8 cellular contexts compared by ENCODE assay signal in the genomic region with DNA sequence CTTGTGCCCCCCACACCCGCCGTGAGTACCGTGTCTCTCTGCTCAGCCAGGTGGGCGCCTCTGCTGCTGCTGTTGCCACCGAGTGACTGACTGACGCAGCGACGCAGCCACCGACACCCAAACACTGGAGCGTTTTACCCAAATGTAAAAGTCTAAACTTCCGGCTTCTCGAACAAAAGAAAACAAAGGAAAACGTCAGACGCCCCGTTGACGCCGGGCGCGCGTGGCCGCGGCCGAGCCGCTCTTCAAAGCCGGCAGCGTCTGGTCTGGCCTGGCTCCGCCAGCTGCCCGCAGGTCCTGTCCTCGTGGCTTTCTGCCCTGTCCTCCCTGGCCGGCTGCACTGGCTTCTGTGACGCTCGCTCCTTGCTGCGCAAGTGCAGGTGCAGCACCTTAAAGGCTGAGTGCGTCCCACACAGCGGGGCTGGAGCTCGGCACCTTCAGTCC. TPM values are rescaled to one million over a fixed set of nuclear protein-coding genes. Genes with fewer than 3 reads are reported as not detected.
A peak's percentile ranks its signal among the peaks of the same experiment; 100 is the strongest.
DNase-seq lines count a peak whose midpoint lies in the region; ATAC-seq, FAIRE-seq and TF ChIP-seq lines count a peak whose summit lies in the region.

No MANE protein-coding gene starts in this region.

- H3K18ac ChIP-seq in H1 (ENCODE audit: extremely low read depth, low read length) = peak overlapping the region; percentile 48; the same call in 1 of the 2 replicates

- POLR2A ChIA-PET in activated CD4-positive, alpha-beta memory T cell treated with anti-CD3 and anti-CD28 coated beads for 36 hours (lab: Charles Lee) = no interaction called here
- POLR2A ChIA-PET in H1 (lab: Charles Lee; ENCODE audit: partially characterized antibody) = interaction anchor here (0.8 to 2.3 kb wide), 8 partner anchors 10 to 129 kb away, joined by 3 to 10 read pairs (median 4); no protein-coding TSS in a partner anchor

- peaks cover 9 to 46% (median 35%) of the 10 kb centered on the region in 4 experiments for H3K27me3 ChIP-seq in H1 (replicated peaks in 1 of 4; ENCODE audit: control insufficient read depth in 3 of 4, extremely low read depth in 1 of 4, insufficient read depth in 3 of 4, low read length in 3 of 4)

- peak overlapping the region; percentile 80 for H2BK12ac ChIP-seq in H1 (ENCODE audit: low read depth, low read length)

- no peak overlapping the region for H3K27ac ChIP-seq in H1 (ENCODE audit: low read depth, low read length)

- H3K56ac ChIP-seq in H1 (replicated peaks; ENCODE audit: insufficient read length, low read depth, low read length) = no peak overlapping the region

- peak overlapping the region; percentile 92 for H3K4me3 Mint-ChIP-seq in activated CD4-positive, alpha-beta memory T cell treated with anti-CD3 and anti-CD28 coated beads for 36 hours

- TF ChIP-seq POLR2A in H1 (IDR thresholded peaks at IDR 0.05; ENCODE audit: control extremely low read depth in 1 of 2, low read depth in 2 of 2, low read length in 2 of 2) = no peak; a peak in 1 of 3 replicates

- TF ChIP-seq CTCF in GM12865 (IDR thresholded peaks at IDR 0.05; ENCODE audit: insufficient read depth, low read depth, low read length, missing control alignments) (no peak), H1 (IDR thresholded peaks at IDR 0.05; ENCODE audit: control extremely low read depth in 1 of 3, insufficient read depth in 1 of 3, low read depth in 1 of 3, low read length in 3 of 3) (no peak), mucosa of descending colon (IDR thresholded peaks at IDR 0.05) (no peak)

- peaks cover 18% of the 10 kb centered on the region; the same call in 1 of the 2 replicates for H3K23me2 ChIP-seq in H1 (ENCODE audit: low read depth, low read length)

- H2BK20ac ChIP-seq in H1 (ENCODE audit: low read length) = no peak overlapping the region

- 7% methylated on average over 32 of the region's 36 CpGs; no CpG with 5 or more reads in 1 of the 2 experiments for WGBS in H1 (ENCODE audit: extremely low coverage in 1 of 2, insufficient coverage in 1 of 2, insufficient read length in 1 of 2, insufficient replicate concordance in 2 of 2, low coverage in 1 of 2, low lambda C conversion rate in 2 of 2, missing lambda C conversion rate in 1 of 2), 2 experiments

- CTCF ChIA-PET in activated CD4-positive, alpha-beta memory T cell treated with anti-CD3 and anti-CD28 coated beads for 36 hours (lab: Charles Lee) = interaction anchor here (1.1 to 1.6 kb wide), 2 partner anchors 41 to 259 kb away, joined by 3 read pairs; no protein-coding TSS in a partner anchor
- CTCF ChIA-PET in H1 (lab: Charles Lee; ENCODE audit: partially characterized antibody) = interaction anchor here (1.2 to 1.8 kb wide), 4 partner anchors 9 to 94 kb away, joined by 3 to 9 read pairs (median 4); no protein-coding TSS in a partner anchor

- H3K9me3 ChIP-seq in H1 (ENCODE audit: insufficient read depth in 2 of 2, low read depth in 1 of 2, low read length in 1 of 2) (no peaks in the 10 kb centered on the region), mucosa of descending colon (no peaks in the 10 kb centered on the region)

- no peak overlapping the region for H4K5ac ChIP-seq in H1 (ENCODE audit: insufficient read length, low read depth, low read length)

- H3K27me3 Mint-ChIP-seq in activated CD4-positive, alpha-beta memory T cell treated with anti-CD3 and anti-CD28 coated beads for 36 hours = no peaks in the 10 kb centered on the region

- no peak overlapping the region for H3K14ac ChIP-seq in H1 (ENCODE audit: insufficient read length)

- peak overlapping the region; percentile 88 for H2BK15ac ChIP-seq in H1 (ENCODE audit: low read length)

- peak overlapping the region; percentile 92 for H3K27ac Mint-ChIP-seq in activated CD4-positive, alpha-beta memory T cell treated with anti-CD3 and anti-CD28 coated beads for 36 hours

- intact Hi-C loops in activated CD4-positive, alpha-beta memory T cell treated with anti-CD3 and anti-CD28 coated beads for 36 hours (cut with micrococcal nuclease) = loop anchor here (2.0 to 10.0 kb wide), 3 partner anchors 41 to 255 kb away; partner anchors contain the start of gene CLPTM1L
- intact Hi-C loops in mucosa of descending colon (cut with DNase I, micrococcal nuclease) = loop anchor here in 1 of 2 donors (10.0 kb wide), 1 partner anchor 259 kb away; no protein-coding TSS in a partner anchor

- H3K23ac ChIP-seq in H1 (ENCODE audit: insufficient read length) = no peak overlapping the region

- peak overlapping the region; percentile 90 for H4K8ac ChIP-seq in H1 (ENCODE audit: extremely low read depth, insufficient read depth, low read length)

- H3K4me1 ChIP-seq in H1 (replicated peaks in 1 of 4; ENCODE audit: control insufficient read depth in 3 of 4, insufficient read depth in 4 of 4, low read length in 3 of 4) (peaks cover 0 to 11% (median 6%) of the 10 kb centered on the region in 4 experiments; a peak in 5 of 7 replicates), mucosa of descending colon (ENCODE audit: low read depth) (peaks cover 10% of the 10 kb centered on the region)

- no peak for TF ChIP-seq RAD21 in H1 (IDR thresholded peaks at IDR 0.05 in 1 of 2, conservative IDR thresholded peaks at IDR 0.05 in 1 of 2; ENCODE audit: low read depth in 2 of 2, low read length in 2 of 2)

- peaks cover 5 to 11% of the 10 kb centered on the region in 2 experiments for H4K20me1 ChIP-seq in H1 (replicated peaks in 1 of 2; ENCODE audit: control insufficient read depth in 1 of 2, insufficient read depth in 2 of 2, low read length in 2 of 2)

- H3K4ac ChIP-seq in H1 (replicated peaks; ENCODE audit: insufficient read length, low read depth, low read length) = peak overlapping the region; percentile 23

- peak overlapping the region; percentile 24; the same call in 1 of the 2 replicates for H2BK5ac ChIP-seq in H1 (ENCODE audit: low read depth, low read length)

- peak overlapping the region; percentile 73 to 83 for H3K4me2 ChIP-seq in H1 (ENCODE audit: insufficient read depth in 1 of 2, low read depth in 2 of 2, low read length in 2 of 2)

- peak overlapping the region; percentile 51 to 65 (median 54) for H3K9ac ChIP-seq in H1 (replicated peaks in 1 of 4; ENCODE audit: extremely low read depth in 1 of 4, low read depth in 3 of 4, low read length in 3 of 4)

- ATAC-seq in HG02571 (IDR thresholded peaks at IDR 0.05; ENCODE audit: unreplicated experiment) (peak; percentile 46), mucosa of descending colon (peak; percentile 74)

- TF ChIP-seq EP300 in H1 (IDR thresholded peaks at IDR 0.05; ENCODE audit: borderline replicate concordance in 1 of 2, low read depth in 2 of 2, low read length in 2 of 2) = no peak

- H3K79me1 ChIP-seq in H1 (ENCODE audit: low read depth, low read length) = no peaks in the 10 kb centered on the region

- H3K36me3 ChIP-seq in H1 (ENCODE audit: control insufficient read depth in 2 of 4, insufficient read depth in 4 of 4, low read length in 3 of 4) (no peaks in the 10 kb centered on the region), mucosa of descending colon (ENCODE audit: low read depth) (no peaks in the 10 kb centered on the region)

- peak; percentile 67 for DNase-seq in GM12865 (ENCODE audit: low read depth)
- peak; percentile 27 for DNase-seq in NCI-H1694 treated with DMSO at 0.1 percent for 48 hours (lab: John Stamatoyannopoulos, UW)
- peak; percentile 73 for DNase-seq in activated CD4-positive, alpha-beta memory T cell treated with anti-CD3 and anti-CD28 coated beads for 36 hours
- DNase-seq in H1 (ENCODE audit: low read depth in 1 of 2, low spot score in 2 of 2) = peak in 1 of 2 experiments; percentile 69
- peak; percentile 70 to 85 (median 79) for DNase-seq in mucosa of descending colon
- DNase-seq in stimulated activated CD8-positive, alpha-beta memory T cell treated with anti-CD3 and anti-CD28 coated beads, Interleukin-4, amount 100 ng/mL, for 1 hour (ENCODE audit: low read depth in 2 of 2, low spot score in 1 of 2) = peak; percentile 34 to 54
- no peak for DNase-seq in GDM1 (lab: John Stamatoyannopoulos, UW)

- H3K36me3 Mint-ChIP-seq in activated CD4-positive, alpha-beta memory T cell treated with anti-CD3 and anti-CD28 coated beads for 36 hours = no peaks in the 10 kb centered on the region

- H3K79me2 ChIP-seq in H1 (ENCODE audit: control insufficient read depth in 1 of 2, insufficient read depth in 2 of 2, low read length in 2 of 2) = no peaks in the 10 kb centered on the region

- 0 out of 2 replicates have a peak overlapping the region, but pooled peaks have one; percentile 6 for H2AFZ ChIP-seq in H1 (ENCODE audit: low read length)

- H3K4me3 ChIP-seq in GM12865 (ENCODE audit: low read depth, low read length) (peak overlapping the region; percentile 66), H1 (ENCODE audit: extremely low read depth in 1 of 4, insufficient read depth in 2 of 4, low read depth in 3 of 4, low read length in 4 of 4) (peak overlapping the region; percentile 48 to 69 (median 58)), mucosa of descending colon (peak overlapping the region; percentile 26)

- peak overlapping the region; percentile 27 for H4K91ac ChIP-seq in H1 (replicated peaks; ENCODE audit: insufficient read length, low read length)

- H3K9me3 Mint-ChIP-seq in activated CD4-positive, alpha-beta memory T cell treated with anti-CD3 and anti-CD28 coated beads for 36 hours = no peaks in the 10 kb centered on the region

- no peak overlapping the region for H2AK5ac ChIP-seq in H1 (ENCODE audit: low read depth, low read length)

- peaks cover 19% of the 10 kb centered on the region for H3K4me1 Mint-ChIP-seq in activated CD4-positive, alpha-beta memory T cell treated with anti-CD3 and anti-CD28 coated beads for 36 hours (ENCODE audit: low read depth)

- no peak overlapping the region for H2BK120ac ChIP-seq in H1 (replicated peaks; ENCODE audit: low read depth, low read length)

- no peak for FAIRE-seq in H1 (lab: Jason Lieb, UNC)

RNA-seq across cellular contexts. Expression of gene CLPTM1L, which starts 41.4 kb away (rescaled TPM):
- total RNA-seq in activated CD4-positive, alpha-beta memory T cell treated with anti-CD3 and anti-CD28 coated beads for 36 hours = 10 to 100 TPM; 70.1 to 72.9 TPM
- 102 and 109 TPM in 2 replicates for total RNA-seq in H1 (2021; fragmentation: NEBNext Ultra II Directional; extraction: Animal tissue kit (Norgen Biotek cat#: 25700))
- polyA plus RNA-seq in H1 (2011; rRNA removed) = 119 and 122 TPM in 2 replicates
- 110 TPM for polyA plus RNA-seq in H1 (2011; cell fraction: cytosol; rRNA removed)
- 138 TPM for polyA plus RNA-seq in H1 (2011; cell fraction: nucleus; rRNA removed)
- 78.3 to 114 TPM (median 89.5 TPM) in 4 replicates for polyA plus RNA-seq in H1 (2012, experiment 1 of 2)
- polyA plus RNA-seq in H1 (2012, experiment 2 of 2) = 134 TPM
- 79.2 TPM for polyA plus RNA-seq in H1 (2013, experiment 1 of 2)
- 82.6 TPM for polyA plus RNA-seq in H1 (2013, experiment 2 of 2)
- 97.1 and 170 TPM in 2 replicates for polyA minus RNA-seq in H1 (2011; rRNA and poly(A)+ RNA removed)
- polyA minus RNA-seq in H1 (2011; cell fraction: cytosol; rRNA and poly(A)+ RNA removed) = 66.9 TPM
- 56.8 TPM for polyA minus RNA-seq in H1 (2011; cell fraction: nucleus; rRNA and poly(A)+ RNA removed)
- total RNA-seq in mucosa of descending colon = 100 to 1,000 TPM in 1 of 3 donors, 10 to 100 TPM in 2; 86.6 to 101 (median 97.6) TPM

RNA-seq across cellular contexts. Expression of gene SLC6A3, which starts 58.9 kb away (rescaled TPM):
- not detected for total RNA-seq in activated CD4-positive, alpha-beta memory T cell treated with anti-CD3 and anti-CD28 coated beads for 36 hours
- total RNA-seq in H1 (2021; fragmentation: NEBNext Ultra II Directional; extraction: Animal tissue kit (Norgen Biotek cat#: 25700)) = 0.46 and 0.48 TPM in 2 replicates
- polyA plus RNA-seq in H1 (2011; rRNA removed) = 0.86 and 0.91 TPM in 2 replicates
- polyA plus RNA-seq in H1 (2011; cell fraction: cytosol; rRNA removed) = 0.57 TPM
- 1.9 TPM for polyA plus RNA-seq in H1 (2011; cell fraction: nucleus; rRNA removed)
- 0.55 to 0.88 TPM (median 0.75 TPM) in 4 replicates for polyA plus RNA-seq in H1 (2012, experiment 1 of 2)
- polyA plus RNA-seq in H1 (2012, experiment 2 of 2) = 0.58 TPM
- 0.77 TPM for polyA plus RNA-seq in H1 (2013, experiment 1 of 2)
- 0.94 TPM for polyA plus RNA-seq in H1 (2013, experiment 2 of 2)
- 1.0 and 1.1 TPM in 2 replicates for polyA minus RNA-seq in H1 (2011; rRNA and poly(A)+ RNA removed)
- polyA minus RNA-seq in H1 (2011; cell fraction: cytosol; rRNA and poly(A)+ RNA removed) = 0.44 TPM
- 0.50 TPM for polyA minus RNA-seq in H1 (2011; cell fraction: nucleus; rRNA and poly(A)+ RNA removed)
- total RNA-seq in mucosa of descending colon = not detected
